25 cellular contexts compared by ENCODE assay signal in the genomic region with DNA sequence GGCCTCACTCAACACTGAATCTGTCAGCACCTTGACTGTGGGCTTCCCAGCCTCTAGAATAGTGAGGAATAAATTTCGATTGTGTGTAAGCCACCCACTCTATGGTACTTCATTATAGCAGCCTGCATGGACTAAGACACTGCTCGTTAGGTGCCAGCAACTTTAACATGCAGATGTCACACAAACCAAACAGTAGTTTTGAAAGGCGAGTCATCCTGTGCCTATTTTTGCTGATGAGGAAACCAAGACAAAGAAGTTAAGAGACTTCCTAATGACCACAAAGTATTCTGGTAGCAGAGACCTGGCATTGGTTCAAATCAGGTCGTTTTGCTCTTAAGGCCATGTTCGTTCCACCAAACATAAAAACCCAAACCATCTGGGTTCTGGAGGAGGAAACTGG. TPM values are rescaled to one million over a fixed set of nuclear protein-coding genes. Genes with fewer than 3 reads are reported as not detected.
DNase-seq lines count a peak whose midpoint lies in the region; ATAC-seq, FAIRE-seq and TF ChIP-seq lines count a peak whose summit lies in the region.
"Had no signal": no experiment of that assay in that cellular context is flagged by ENCODE, and none has a peak within 500 bp of the region (broad histone marks: within the 10 kb centered on the region; RNA-seq: fewer than 3 reads in every experiment).

No MANE protein-coding gene starts in this region.

- CTCF ChIA-PET in activated CD8-positive, alpha-beta T cell treated with anti-CD3 and anti-CD28 coated beads for 36 hours (lab: Charles Lee) = interaction anchor here (0.7 to 1.1 kb wide), 2 partner anchors 199 kb away, joined by 3 read pairs; no protein-coding TSS in a partner anchor
- CTCF ChIA-PET in activated CD8-positive, alpha-beta T cell treated with anti-CD3 and anti-CD28 coated beads, Interleukin-2, amount 10 ng/mL, durations not matched to agents 7 days and 5 days (lab: Charles Lee) = no interaction called here

- no peak for FAIRE-seq in GM12892 (lab: Jason Lieb, UNC)
- FAIRE-seq: A549 had no signal

- TF ChIP-seq POLR2A in GM12892 (IDR thresholded peaks at IDR 0.05; ENCODE audit: low read depth, low read length) = no peak

- no peak overlapping the region for H3K4me3 ChIP-seq in osteoblast (ENCODE audit: insufficient read depth, low read length)
- H3K4me3 ChIP-seq: A549, gastroesophageal sphincter, sigmoid colon had no signal

- H3K9me3 Mint-ChIP-seq in activated CD8-positive, alpha-beta T cell treated with anti-CD3 and anti-CD28 coated beads for 36 hours = no peaks in the 10 kb centered on the region
- no peaks in the 10 kb centered on the region for H3K9me3 Mint-ChIP-seq in activated CD8-positive, alpha-beta T cell treated with anti-CD3 and anti-CD28 coated beads, Interleukin-2, amount 10 ng/mL, durations not matched to agents 7 days and 5 days (ENCODE audit: insufficient read depth)
- H3K9me3 Mint-ChIP-seq: activated CD4-positive, alpha-beta memory T cell treated with anti-CD3 and anti-CD28 coated beads, Interleukin-2, amount 10 ng/mL, durations not matched to agents 7 days and 5 days; activated T-cell treated with anti-CD3 and anti-CD28 coated beads, Interleukin-2, amount 50 U/mL, for 24 hours; stimulated activated naive B cell treated with anti-CD40 and anti-IgM and Interleukin-4, amounts not matched to agents 10 μg/mL and 1 μg/mL and 100 μg/mL, for 72 hours; T-helper 1 cell treated with Interleukin-12 subunit alpha and Interleukin-12 subunit beta and Interleukin-4 antibody, amounts not matched to agents 30 μg/mL and 1 μg/mL, for 36 hours had no signal

- no peaks in the 10 kb centered on the region for H3K4me1 Mint-ChIP-seq in activated CD8-positive, alpha-beta T cell treated with anti-CD3 and anti-CD28 coated beads for 36 hours (ENCODE audit: low read depth)
- H3K4me1 Mint-ChIP-seq in activated CD8-positive, alpha-beta T cell treated with anti-CD3 and anti-CD28 coated beads, Interleukin-2, amount 10 ng/mL, durations not matched to agents 7 days and 5 days (ENCODE audit: low read depth) = peaks cover 4% of the 10 kb centered on the region
- H3K4me1 Mint-ChIP-seq: mesothelial cell of epicardium; nephron; stimulated activated naive B cell treated with anti-CD40 and anti-IgM and Interleukin-4, amounts not matched to agents 10 μg/mL and 1 μg/mL and 100 μg/mL, for 72 hours had no signal

- no peak overlapping the region for H3K27ac Mint-ChIP-seq in activated CD8-positive, alpha-beta T cell treated with anti-CD3 and anti-CD28 coated beads for 36 hours
- H3K27ac Mint-ChIP-seq in activated CD8-positive, alpha-beta T cell treated with anti-CD3 and anti-CD28 coated beads, Interleukin-2, amount 10 ng/mL, durations not matched to agents 7 days and 5 days = no peak overlapping the region
- H3K27ac Mint-ChIP-seq: activated CD4-positive, alpha-beta memory T cell treated with anti-CD3 and anti-CD28 coated beads, Interleukin-2, amount 10 ng/mL, durations not matched to agents 7 days and 5 days; activated T-cell treated with anti-CD3 and anti-CD28 coated beads, Interleukin-2, amount 50 U/mL, for 24 hours; mesothelial cell of epicardium; nephron; stimulated activated naive B cell treated with anti-CD40 and anti-IgM and Interleukin-4, amounts not matched to agents 10 μg/mL and 1 μg/mL and 100 μg/mL, for 72 hours; T-helper 1 cell treated with Interleukin-12 subunit alpha and Interleukin-12 subunit beta and Interleukin-4 antibody, amounts not matched to agents 30 μg/mL and 1 μg/mL, for 36 hours had no signal

- peaks cover 13% of the 10 kb centered on the region for H3K27me3 Mint-ChIP-seq in activated CD8-positive, alpha-beta T cell treated with anti-CD3 and anti-CD28 coated beads for 36 hours
- H3K27me3 Mint-ChIP-seq in activated CD8-positive, alpha-beta T cell treated with anti-CD3 and anti-CD28 coated beads, Interleukin-2, amount 10 ng/mL, durations not matched to agents 7 days and 5 days (ENCODE audit: low read depth) = peaks cover 36% of the 10 kb centered on the region

- no peak overlapping the region for H3K4me2 ChIP-seq in osteoblast (ENCODE audit: insufficient read depth, low read length)
- H3K4me2 ChIP-seq: A549 had no signal

- no peaks in the 10 kb centered on the region for H3K79me2 ChIP-seq in osteoblast (ENCODE audit: insufficient read depth, low read length)

- H3K27ac ChIP-seq in osteoblast (ENCODE audit: low read depth, low read length) = no peak overlapping the region
- H3K27ac ChIP-seq: A549, gastroesophageal sphincter, sigmoid colon had no signal

- no peak overlapping the region for H3K4me3 Mint-ChIP-seq in activated CD8-positive, alpha-beta T cell treated with anti-CD3 and anti-CD28 coated beads for 36 hours
- H3K4me3 Mint-ChIP-seq in activated CD8-positive, alpha-beta T cell treated with anti-CD3 and anti-CD28 coated beads, Interleukin-2, amount 10 ng/mL, durations not matched to agents 7 days and 5 days = no peak overlapping the region
- H3K4me3 Mint-ChIP-seq: activated CD4-positive, alpha-beta memory T cell treated with anti-CD3 and anti-CD28 coated beads, Interleukin-2, amount 10 ng/mL, durations not matched to agents 7 days and 5 days; activated T-cell treated with anti-CD3 and anti-CD28 coated beads, Interleukin-2, amount 50 U/mL, for 24 hours; mesothelial cell of epicardium; nephron; stimulated activated naive B cell treated with anti-CD40 and anti-IgM and Interleukin-4, amounts not matched to agents 10 μg/mL and 1 μg/mL and 100 μg/mL, for 72 hours; T-helper 1 cell treated with Interleukin-12 subunit alpha and Interleukin-12 subunit beta and Interleukin-4 antibody, amounts not matched to agents 30 μg/mL and 1 μg/mL, for 36 hours had no signal

- no peaks in the 10 kb centered on the region for H3K36me3 Mint-ChIP-seq in activated CD8-positive, alpha-beta T cell treated with anti-CD3 and anti-CD28 coated beads for 36 hours (ENCODE audit: low read depth)
- H3K36me3 Mint-ChIP-seq in activated CD8-positive, alpha-beta T cell treated with anti-CD3 and anti-CD28 coated beads, Interleukin-2, amount 10 ng/mL, durations not matched to agents 7 days and 5 days (ENCODE audit: low read depth) = no peaks in the 10 kb centered on the region
- H3K36me3 Mint-ChIP-seq: mesothelial cell of epicardium; stimulated activated naive B cell treated with anti-CD40 and anti-IgM and Interleukin-4, amounts not matched to agents 10 μg/mL and 1 μg/mL and 100 μg/mL, for 72 hours had no signal

- no peaks in the 10 kb centered on the region for H4K20me1 ChIP-seq in osteoblast (ENCODE audit: insufficient read depth, low read length)

- peaks cover 2% of the 10 kb centered on the region for H3K27me3 ChIP-seq in osteoblast (ENCODE audit: insufficient read depth, low read length)
- H3K27me3 ChIP-seq: BE2C, sigmoid colon had no signal

- peak; percentile 37 for ATAC-seq in activated CD8-positive, alpha-beta T cell treated with anti-CD3 and anti-CD28 coated beads for 36 hours
- no peak for ATAC-seq in activated CD8-positive, alpha-beta T cell treated with anti-CD3 and anti-CD28 coated beads, Interleukin-2, amount 10 ng/mL, durations not matched to agents 7 days and 5 days
- no peak for ATAC-seq in GM18868 (IDR thresholded peaks at IDR 0.05; ENCODE audit: unreplicated experiment)
- ATAC-seq: gastroesophageal sphincter; stimulated activated naive B cell treated with anti-CD40 and anti-IgM and Interleukin-4, amounts not matched to agents 10 μg/mL and 1 μg/mL and 100 μg/mL, for 72 hours had no signal

- no peaks in the 10 kb centered on the region for H3K9me3 ChIP-seq in osteoblast (ENCODE audit: low read depth, low read length)
- H3K9me3 ChIP-seq: A549, BE2C, gastroesophageal sphincter, sigmoid colon had no signal

- H3K4me1 ChIP-seq in osteoblast (ENCODE audit: insufficient read depth, low read length) = peaks cover 15% of the 10 kb centered on the region
- H3K4me1 ChIP-seq: A549, BE2C, gastroesophageal sphincter, sigmoid colon had no signal

- DNase-seq in activated CD8-positive, alpha-beta T cell treated with anti-CD3 and anti-CD28 coated beads for 36 hours = no peak
- DNase-seq in activated CD8-positive, alpha-beta T cell treated with anti-CD3 and anti-CD28 coated beads, Interleukin-2, amount 10 ng/mL, durations not matched to agents 7 days and 5 days = no peak
- peak; percentile 19 for DNase-seq in HT1080 (ENCODE audit: low read depth)
- DNase-seq in RPMI8226 = peak; percentile 85
- DNase-seq in osteoblast (ENCODE audit: insufficient read length, low spot score, missing footprints) = no peak
- DNase-seq in GM12892 (ENCODE audit: insufficient read length) = no peak
- DNase-seq in nucleus accumbens (lab: John Stamatoyannopoulos, UW) = no peak
- DNase-seq: activated CD4-positive, alpha-beta memory T cell treated with anti-CD3 and anti-CD28 coated beads, Interleukin-2, amount 10 ng/mL, durations not matched to agents 7 days and 5 days; activated naive CD4-positive, alpha-beta T cell; activated T-cell treated with anti-CD3 and anti-CD28 coated beads, Interleukin-2, amount 50 U/mL, for 24 hours; anterior cingulate cortex; central memory CD4-positive, alpha-beta T cell; NCI-H1436; NCI-H2171 treated with DMSO at 0.1 percent for 48 hours; NCI-H748 treated with DMSO at 0.1 percent for 48 hours; posterior cingulate gyrus; sigmoid colon; stimulated activated naive B cell treated with anti-CD40 and anti-IgM and Interleukin-4, amounts not matched to agents 10 μg/mL and 1 μg/mL and 100 μg/mL, for 72 hours had no signal

- intact Hi-C loops in activated CD8-positive, alpha-beta T cell treated with anti-CD3 and anti-CD28 coated beads for 36 hours (cut with micrococcal nuclease) = no loop called here

- no peaks in the 10 kb centered on the region for H3K36me3 ChIP-seq in osteoblast (ENCODE audit: insufficient read depth, low read length)
- H3K36me3 ChIP-seq: BE2C, gastroesophageal sphincter, sigmoid colon had no signal

- no peak for TF ChIP-seq CTCF in activated CD8-positive, alpha-beta T cell treated with anti-CD3 and anti-CD28 coated beads for 36 hours (IDR thresholded peaks at IDR 0.05)
- TF ChIP-seq CTCF in osteoblast (IDR thresholded peaks at IDR 0.05; ENCODE audit: extremely low read depth, low read depth, low read length) = no peak

- POLR2A ChIA-PET in activated CD8-positive, alpha-beta T cell treated with anti-CD3 and anti-CD28 coated beads for 36 hours (lab: Charles Lee) = interaction anchor here (0.7 to 1.0 kb wide), 2 partner anchors 8 to 45 kb away, joined by 3 read pairs; no protein-coding TSS in a partner anchor
- POLR2A ChIA-PET in activated CD8-positive, alpha-beta T cell treated with anti-CD3 and anti-CD28 coated beads, Interleukin-2, amount 10 ng/mL, durations not matched to agents 7 days and 5 days (lab: Charles Lee) = no interaction called here

- H2AFZ ChIP-seq in osteoblast (ENCODE audit: low read length) = peak overlapping the region; percentile 20

RNA-seq across cellular contexts. Expression of a gene that starts 42.9 kb away (rescaled TPM):
- total RNA-seq in activated CD8-positive, alpha-beta T cell treated with anti-CD3 and anti-CD28 coated beads for 36 hours = 10 to 100 TPM; 52.6 to 61.3 TPM
- 10 to 100 TPM; 31.3 to 32.6 TPM for total RNA-seq in activated CD8-positive, alpha-beta T cell treated with anti-CD3 and anti-CD28 coated beads, Interleukin-2, amount 10 ng/mL, durations not matched to agents 7 days and 5 days
- total RNA-seq in HT1080 (2014; rRNA removed; shearing (Covaris generic)) = 17.4 and 23.2 TPM in 2 replicates
- polyA plus RNA-seq in HT1080 (2015; cell fraction: cytosol; rRNA removed) = 3.8 and 8.0 TPM in 2 replicates
- polyA plus RNA-seq in HT1080 (2015; cell fraction: nucleus; rRNA removed) = 2.4 and 4.8 TPM in 2 replicates
- 0.36 and 0.59 TPM in 2 replicates for total RNA-seq in osteoblast
- polyA plus RNA-seq in GM12892 (2012; ENCODE audit: missing spikeins) = 12.8 TPM

RNA-seq across cellular contexts. Expression of a gene that starts 48.2 kb away (rescaled TPM):
- total RNA-seq in activated CD8-positive, alpha-beta T cell treated with anti-CD3 and anti-CD28 coated beads for 36 hours = 10 to 100 TPM; 35.4 to 41.3 TPM
- total RNA-seq in activated CD8-positive, alpha-beta T cell treated with anti-CD3 and anti-CD28 coated beads, Interleukin-2, amount 10 ng/mL, durations not matched to agents 7 days and 5 days = 10 to 100 TPM; 12.1 to 12.5 TPM
- 2.6 and 4.9 TPM in 2 replicates for total RNA-seq in HT1080 (2014; rRNA removed; shearing (Covaris generic))
- polyA plus RNA-seq in HT1080 (2015; cell fraction: cytosol; rRNA removed) = 12.6 and 13.3 TPM in 2 replicates
- polyA plus RNA-seq in HT1080 (2015; cell fraction: nucleus; rRNA removed) = 12.0 and 12.8 TPM in 2 replicates
- 3.2 and 3.6 TPM in 2 replicates for total RNA-seq in osteoblast
- polyA plus RNA-seq in GM12892 (2012; ENCODE audit: missing spikeins) = 17.0 TPM

Comparison
In these comparisons a context has a peak if more than half of its experiments do, and no peak if none do; other contexts are left out.
1. DNase-seq: peak in HT1080 (single experiment) and RPMI8226 (single experiment); none in activated CD8-positive, alpha-beta T cell treated with anti-CD3 and anti-CD28 coated beads for 36 hours (single experiment), activated CD8-positive, alpha-beta T cell treated with anti-CD3 and anti-CD28 coated beads, Interleukin-2, amount 10 ng/mL, durations not matched to agents 7 days and 5 days (single experiment), osteoblast (single experiment), GM12892 (single experiment) and nucleus accumbens (0 of 56).
2. RNA of a gene that starts 42.9 kb away (total RNA-seq): 52.6 to 61.3 TPM in activated CD8-positive, alpha-beta T cell treated with anti-CD3 and anti-CD28 coated beads for 36 hours, 31.3 to 32.6 TPM in activated CD8-positive, alpha-beta T cell treated with anti-CD3 and anti-CD28 coated beads, Interleukin-2, amount 10 ng/mL, durations not matched to agents 7 days and 5 days and 17.4 to 23.2 TPM in HT1080; 0.36 to 0.59 TPM in osteoblast; every median in the first group is over 10 times any median in the second.